Comparison of ENCODE assay signal across 24 cellular contexts in genomic region chr11:95085117-95085825, GRCh38. TPM values are rescaled to one million over a fixed set of nuclear protein-coding genes. Genes with fewer than 3 reads are reported as not detected.
DNase-seq lines count a peak whose midpoint lies in the region; ATAC-seq, FAIRE-seq and TF ChIP-seq lines count a peak whose summit lies in the region.
"Had no signal": no experiment of that assay in that cellular context is flagged by ENCODE, and none has a peak within 500 bp of the region (broad histone marks: within the 10 kb centered on the region; RNA-seq: fewer than 3 reads in every experiment).

No MANE protein-coding gene starts in this region.

- H3K27ac ChIP-seq in spleen, result no peak overlapping the region
- H3K27ac ChIP-seq: colonic mucosa, KMS-11 had no signal

- no peak for DNase-seq in activated CD4-positive, alpha-beta T cell treated with anti-CD3 and anti-CD28 coated beads for 36 hours
- no peak for DNase-seq in activated CD4-positive, alpha-beta T cell treated with anti-CD3 and anti-CD28 coated beads, Interleukin-2, amount 10 ng/mL, durations not matched to agents 7 days and 5 days
- DNase-seq in GM19239 (ENCODE audit: insufficient read length, low spot score), result no peak
- DNase-seq in activated T-helper 2 cell treated with anti-CD3 and anti-CD28 coated beads, Interferon-gamma antibody, Interleukin-2, Interleukin-4, amounts not matched to agents 10 μg/mL and 5 μg/mL and 100 μg/mL, durations not matched to agents 14 hours and 24 hours and 36 hours (ENCODE audit: low spot score), result no peak
- peak; percentile 93 for DNase-seq in renal cortical epithelial cell (ENCODE audit: low read depth)
- DNase-seq in spleen, result no peak
- DNase-seq: activated gamma-delta T cell, colonic mucosa, DND-41, NCI-H1092, NCI-H510A treated with DMSO at 0.1 percent for 48 hours, SHP77, tibial artery had no signal

- no peak overlapping the region for H3K4me3 Mint-ChIP-seq in activated CD4-positive, alpha-beta T cell treated with anti-CD3 and anti-CD28 coated beads for 36 hours
- no peak overlapping the region for H3K4me3 Mint-ChIP-seq in activated CD4-positive, alpha-beta T cell treated with anti-CD3 and anti-CD28 coated beads, Interleukin-2, amount 10 ng/mL, durations not matched to agents 7 days and 5 days
- H3K4me3 Mint-ChIP-seq in activated T-helper 2 cell treated with anti-CD3 and anti-CD28 coated beads, Interferon-gamma antibody, Interleukin-2, Interleukin-4, amounts not matched to agents 10 μg/mL and 5 μg/mL and 100 μg/mL, durations not matched to agents 14 hours and 24 hours and 36 hours (ENCODE audit: low read depth), result no peak overlapping the region

- intact Hi-C loops in activated CD4-positive, alpha-beta T cell treated with anti-CD3 and anti-CD28 coated beads for 36 hours (cut with DNase I, micrococcal nuclease), result loop anchor here in 1 of 2 experiments (1.0 to 10.0 kb wide), 2 partner anchors 470 to 960 kb away; partner anchors contain the start of gene PANX1
- intact Hi-C loops in activated T-helper 2 cell treated with anti-CD3 and anti-CD28 coated beads, Interferon-gamma antibody, Interleukin-2, Interleukin-4, amounts not matched to agents 10 μg/mL and 5 μg/mL and 100 μg/mL, durations not matched to agents 14 hours and 24 hours and 36 hours (cut with micrococcal nuclease), result loop anchor here (5.0 kb wide), 3 partner anchors 147 to 632 kb away; partner anchors contain the start of gene SESN3
- intact Hi-C loops in spleen (cut with DNase I; ENCODE audit: low total_unique reads), result loop anchor here (10.0 kb wide), 1 partner anchor 620 kb away; no protein-coding TSS in a partner anchor

- TF ChIP-seq POLR2A in spleen (IDR thresholded peaks at IDR 0.05), result no peak

- no peaks in the 10 kb centered on the region for H3K36me3 Mint-ChIP-seq in activated CD4-positive, alpha-beta T cell treated with anti-CD3 and anti-CD28 coated beads for 36 hours (ENCODE audit: low read depth)
- no peaks in the 10 kb centered on the region for H3K36me3 Mint-ChIP-seq in activated CD4-positive, alpha-beta T cell treated with anti-CD3 and anti-CD28 coated beads, Interleukin-2, amount 10 ng/mL, durations not matched to agents 7 days and 5 days (ENCODE audit: low read depth)
- H3K36me3 Mint-ChIP-seq in activated T-helper 2 cell treated with anti-CD3 and anti-CD28 coated beads, Interferon-gamma antibody, Interleukin-2, Interleukin-4, amounts not matched to agents 10 μg/mL and 5 μg/mL and 100 μg/mL, durations not matched to agents 14 hours and 24 hours and 36 hours (ENCODE audit: low read depth), result peaks cover 3% of the 10 kb centered on the region
- H3K36me3 Mint-ChIP-seq: CD4-positive, CD25-positive, alpha-beta regulatory T cell had no signal

- POLR2A ChIA-PET in activated CD4-positive, alpha-beta T cell treated with anti-CD3 and anti-CD28 coated beads for 36 hours (lab: Charles Lee), result interaction anchor here (0.6 to 1.0 kb wide), 3 partner anchors 12 to 471 kb away, joined by 3 read pairs; no protein-coding TSS in a partner anchor
- POLR2A ChIA-PET in activated CD4-positive, alpha-beta T cell treated with anti-CD3 and anti-CD28 coated beads, Interleukin-2, amount 10 ng/mL, durations not matched to agents 7 days and 5 days (lab: Charles Lee), result interaction anchor here (0.6 kb wide), 1 partner anchor 13 kb away, joined by 3 read pairs; no protein-coding TSS in a partner anchor

- H3K4me1 ChIP-seq in spleen, result peaks cover 0 to 33% (median 15%) of the 10 kb centered on the region in 6 donors
- H3K4me1 ChIP-seq: colonic mucosa had no signal

- WGBS in spleen, 5 donors, result 86 to 96% (median 93%) methylated on average over 3 of the region's 3 CpGs

- no peaks in the 10 kb centered on the region for H3K36me3 ChIP-seq in spleen
- H3K36me3 ChIP-seq: colonic mucosa, HAP-1, tibial artery had no signal

- no peaks in the 10 kb centered on the region for H3K9me3 ChIP-seq in spleen
- H3K9me3 ChIP-seq: colonic mucosa, HAP-1, tibial artery had no signal

- FAIRE-seq in GM19239 (lab: Jason Lieb, UNC), result peak; percentile 47
- FAIRE-seq: A204.1 had no signal

- CTCF ChIA-PET in activated CD4-positive, alpha-beta T cell treated with anti-CD3 and anti-CD28 coated beads for 36 hours (lab: Charles Lee), result interaction anchor here (0.6 to 6.8 kb wide), 8 partner anchors 6 to 679 kb away, joined by 3 to 76 read pairs (median 7); partner anchors contain the start of genes ENDOD1 and SRSF8
- CTCF ChIA-PET in activated CD4-positive, alpha-beta T cell treated with anti-CD3 and anti-CD28 coated beads, Interleukin-2, amount 10 ng/mL, durations not matched to agents 7 days and 5 days (lab: Charles Lee), result interaction anchor here (0.8 to 3.0 kb wide), 5 partner anchors 8 to 18 kb away, joined by 4 to 17 read pairs (median 5); partner anchors contain the start of gene SRSF8

- peak overlapping the region; percentile 51 for H3K27ac Mint-ChIP-seq in activated CD4-positive, alpha-beta T cell treated with anti-CD3 and anti-CD28 coated beads for 36 hours
- H3K27ac Mint-ChIP-seq in activated CD4-positive, alpha-beta T cell treated with anti-CD3 and anti-CD28 coated beads, Interleukin-2, amount 10 ng/mL, durations not matched to agents 7 days and 5 days, result no peak overlapping the region
- H3K27ac Mint-ChIP-seq in activated T-helper 2 cell treated with anti-CD3 and anti-CD28 coated beads, Interferon-gamma antibody, Interleukin-2, Interleukin-4, amounts not matched to agents 10 μg/mL and 5 μg/mL and 100 μg/mL, durations not matched to agents 14 hours and 24 hours and 36 hours, result peak overlapping the region; percentile 15

- no peaks in the 10 kb centered on the region for H3K27me3 ChIP-seq in spleen (replicated peaks in 1 of 7)
- H3K27me3 ChIP-seq: colonic mucosa, tibial artery had no signal

- H3K9me3 Mint-ChIP-seq in activated CD4-positive, alpha-beta T cell treated with anti-CD3 and anti-CD28 coated beads for 36 hours (ENCODE audit: low read depth), result no peaks in the 10 kb centered on the region
- no peaks in the 10 kb centered on the region for H3K9me3 Mint-ChIP-seq in activated CD4-positive, alpha-beta T cell treated with anti-CD3 and anti-CD28 coated beads, Interleukin-2, amount 10 ng/mL, durations not matched to agents 7 days and 5 days
- no peaks in the 10 kb centered on the region for H3K9me3 Mint-ChIP-seq in activated T-helper 2 cell treated with anti-CD3 and anti-CD28 coated beads, Interferon-gamma antibody, Interleukin-2, Interleukin-4, amounts not matched to agents 10 μg/mL and 5 μg/mL and 100 μg/mL, durations not matched to agents 14 hours and 24 hours and 36 hours
- H3K9me3 Mint-ChIP-seq: CD4-positive, CD25-positive, alpha-beta regulatory T cell; nephron had no signal

- H3K4me1 Mint-ChIP-seq in activated CD4-positive, alpha-beta T cell treated with anti-CD3 and anti-CD28 coated beads for 36 hours, result peaks cover 42% of the 10 kb centered on the region
- peaks cover 30% of the 10 kb centered on the region for H3K4me1 Mint-ChIP-seq in activated CD4-positive, alpha-beta T cell treated with anti-CD3 and anti-CD28 coated beads, Interleukin-2, amount 10 ng/mL, durations not matched to agents 7 days and 5 days
- H3K4me1 Mint-ChIP-seq in activated T-helper 2 cell treated with anti-CD3 and anti-CD28 coated beads, Interferon-gamma antibody, Interleukin-2, Interleukin-4, amounts not matched to agents 10 μg/mL and 5 μg/mL and 100 μg/mL, durations not matched to agents 14 hours and 24 hours and 36 hours (ENCODE audit: low read depth), result peaks cover 42% of the 10 kb centered on the region

- H3K4me3 ChIP-seq in spleen, result no peak overlapping the region
- H3K4me3 ChIP-seq: colonic mucosa, HAP-1, tibial artery had no signal

- H3K27me3 Mint-ChIP-seq in activated CD4-positive, alpha-beta T cell treated with anti-CD3 and anti-CD28 coated beads for 36 hours, result no peaks in the 10 kb centered on the region
- no peaks in the 10 kb centered on the region for H3K27me3 Mint-ChIP-seq in activated CD4-positive, alpha-beta T cell treated with anti-CD3 and anti-CD28 coated beads, Interleukin-2, amount 10 ng/mL, durations not matched to agents 7 days and 5 days
- no peaks in the 10 kb centered on the region for H3K27me3 Mint-ChIP-seq in activated T-helper 2 cell treated with anti-CD3 and anti-CD28 coated beads, Interferon-gamma antibody, Interleukin-2, Interleukin-4, amounts not matched to agents 10 μg/mL and 5 μg/mL and 100 μg/mL, durations not matched to agents 14 hours and 24 hours and 36 hours (ENCODE audit: low read depth)

- ATAC-seq in activated CD4-positive, alpha-beta T cell treated with anti-CD3 and anti-CD28 coated beads for 36 hours, result no peak
- ATAC-seq in HG02970 (IDR thresholded peaks at IDR 0.05; ENCODE audit: low FRiP score, unreplicated experiment), result no peak
- ATAC-seq in GM21723 (IDR thresholded peaks at IDR 0.05; ENCODE audit: unreplicated experiment), result no peak

- TF ChIP-seq CTCF in spleen (IDR thresholded peaks at IDR 0.05 in 8 of 11, conservative IDR thresholded peaks at IDR 0.05 in 3 of 11), result no peak

RNA-seq across cellular contexts. Expression of gene ENDOD1, which starts 4.4 kb away (rescaled TPM):
- 10 to 100 TPM; 11.1 to 13.1 TPM for total RNA-seq in activated CD4-positive, alpha-beta T cell treated with anti-CD3 and anti-CD28 coated beads for 36 hours
- total RNA-seq in activated CD4-positive, alpha-beta T cell treated with anti-CD3 and anti-CD28 coated beads, Interleukin-2, amount 10 ng/mL, durations not matched to agents 7 days and 5 days, result 10 to 100 TPM; 15.8 to 16.8 TPM
- total RNA-seq in activated T-helper 2 cell treated with anti-CD3 and anti-CD28 coated beads, Interferon-gamma antibody, Interleukin-2, Interleukin-4, amounts not matched to agents 10 μg/mL and 5 μg/mL and 100 μg/mL, durations not matched to agents 14 hours and 24 hours and 36 hours, result 33.7 and 34.9 TPM in 2 replicates
- total RNA-seq in renal cortical epithelial cell (47.9 and 51.4 TPM in 2 replicates), spleen (10 to 100 TPM; 34.3 to 80.5 (median 70.5) TPM)
- 10 to 100 TPM in 1 of 3 donors, 1 to 10 TPM in 2; 6.3 to 12.5 (median 9.8) TPM for polyA plus RNA-seq in spleen

RNA-seq across cellular contexts. Expression of gene SRSF8, which starts 18.6 kb away (rescaled TPM):
- 10 to 100 TPM; 23.7 to 26.5 TPM for total RNA-seq in activated CD4-positive, alpha-beta T cell treated with anti-CD3 and anti-CD28 coated beads for 36 hours
- 10 to 100 TPM; 31.5 to 37.2 TPM for total RNA-seq in activated CD4-positive, alpha-beta T cell treated with anti-CD3 and anti-CD28 coated beads, Interleukin-2, amount 10 ng/mL, durations not matched to agents 7 days and 5 days
- total RNA-seq in activated T-helper 2 cell treated with anti-CD3 and anti-CD28 coated beads, Interferon-gamma antibody, Interleukin-2, Interleukin-4, amounts not matched to agents 10 μg/mL and 5 μg/mL and 100 μg/mL, durations not matched to agents 14 hours and 24 hours and 36 hours, result 43.5 and 50.3 TPM in 2 replicates
- total RNA-seq in renal cortical epithelial cell (11.8 and 34.4 TPM in 2 replicates), spleen (10 to 100 TPM; 38.1 to 63.9 (median 55.7) TPM)
- 10 to 100 TPM; 59.6 to 63.3 (median 62.6) TPM for polyA plus RNA-seq in spleen

RNA-seq across cellular contexts. Expression of gene KDM4F, which starts 36.0 kb away (rescaled TPM):
- total RNA-seq in activated CD4-positive, alpha-beta T cell treated with anti-CD3 and anti-CD28 coated beads for 36 hours, result not detected
- not detected for total RNA-seq in activated CD4-positive, alpha-beta T cell treated with anti-CD3 and anti-CD28 coated beads, Interleukin-2, amount 10 ng/mL, durations not matched to agents 7 days and 5 days
- not detected in 2 replicates for total RNA-seq in activated T-helper 2 cell treated with anti-CD3 and anti-CD28 coated beads, Interferon-gamma antibody, Interleukin-2, Interleukin-4, amounts not matched to agents 10 μg/mL and 5 μg/mL and 100 μg/mL, durations not matched to agents 14 hours and 24 hours and 36 hours
- total RNA-seq in renal cortical epithelial cell (not detected in 2 replicates), spleen (not detected)
- not detected for polyA plus RNA-seq in spleen
- total RNA-seq: CD4-positive, CD25-positive, alpha-beta regulatory T cell; colonic mucosa; fibroblast of villous mesenchyme; posterior vena cava; skeletal muscle tissue; T-helper 1 cell treated with Interleukin-12 subunit alpha and Interleukin-12 subunit beta and Interleukin-4 antibody, amounts not matched to agents 30 ng/mL and 1 ng/mL, for 36 hours had no signal
- polyA plus RNA-seq: CD4-positive, CD25-positive, alpha-beta regulatory T cell had no signal
